ENCODE assay signal across 8 cellular contexts in genomic region chr1:209827384-209828261, GRCh38. TPM values are rescaled to one million over a fixed set of nuclear protein-coding genes. Genes with fewer than 3 reads are reported as not detected.
DNase-seq lines count a peak whose midpoint lies in the region; ATAC-seq and TF ChIP-seq lines count a peak whose summit lies in the region.

UTP25 (plus strand) TSS chr1:209827972; CDS start chr1:209828064, 92 bp downstream.

- H3K4me3 ChIP-seq in right atrium auricular region (peak within 1 kb of the TSS; percentile 68 to 88), psoas muscle (peak within 1 kb of the TSS; percentile 79), uterus (peak within 1 kb of the TSS; percentile 56 to 79)

- TF ChIP-seq CTCF in right atrium auricular region (IDR thresholded peaks at IDR 0.05) (peak; percentile 49 to 84), psoas muscle (IDR thresholded peaks at IDR 0.05) (peak; percentile 57), uterus (IDR thresholded peaks at IDR 0.05) (peak; percentile 70 to 87 (median 78))

- H3K36me3 Mint-ChIP-seq in T-helper 1 cell treated with Interleukin-12 subunit alpha and Interleukin-12 subunit beta and Interleukin-4 antibody, amounts not matched to agents 30 μg/mL and 1 μg/mL, for 36 hours (ENCODE audit: low read depth), result peaks cover 12% of the 10 kb centered on the region

- no peaks in the 10 kb centered on the region for H3K9me3 Mint-ChIP-seq in T-helper 1 cell treated with Interleukin-12 subunit alpha and Interleukin-12 subunit beta and Interleukin-4 antibody, amounts not matched to agents 30 μg/mL and 1 μg/mL, for 36 hours

- peak within 1 kb of the TSS; percentile 87 for H3K27ac Mint-ChIP-seq in T-helper 1 cell treated with Interleukin-12 subunit alpha and Interleukin-12 subunit beta and Interleukin-4 antibody, amounts not matched to agents 30 μg/mL and 1 μg/mL, for 36 hours

- TF ChIP-seq POLR2A in GM15510 (IDR thresholded peaks at IDR 0.05; ENCODE audit: borderline replicate concordance, extremely low read depth, insufficient read length) (peak; percentile 76), uterus (IDR thresholded peaks at IDR 0.05) (peak in 1 of 2 donors; percentile 43)

- H3K27me3 ChIP-seq in right atrium auricular region (no peaks in the 10 kb centered on the region), psoas muscle (ENCODE audit: insufficient read depth in 3 of 3, low read length in 2 of 3) (peaks cover 0 to 4% (median 0%) of the 10 kb centered on the region in 3 donors), uterus (no peaks in the 10 kb centered on the region)

- peak within 1 kb of the TSS; percentile 94 for H3K4me3 Mint-ChIP-seq in T-helper 1 cell treated with Interleukin-12 subunit alpha and Interleukin-12 subunit beta and Interleukin-4 antibody, amounts not matched to agents 30 μg/mL and 1 μg/mL, for 36 hours

- DNase-seq in NCI-H1694 (lab: John Stamatoyannopoulos, UW) (peak; percentile 98), amygdala (lab: John Stamatoyannopoulos, UW) (peak; percentile 35 to 95 (median 84)), right atrium auricular region (ENCODE audit: low spot score) (peak; percentile 94), psoas muscle (peak; percentile 91 to 95), uterus (peak; percentile 92 to 95)

- intact Hi-C loops in psoas muscle (cut with DNase I), result no loop called here
- intact Hi-C loops in uterus (cut with DNase I; ENCODE audit: low total_unique reads), result no loop called here

- peaks cover 38% of the 10 kb centered on the region for H3K4me1 Mint-ChIP-seq in T-helper 1 cell treated with Interleukin-12 subunit alpha and Interleukin-12 subunit beta and Interleukin-4 antibody, amounts not matched to agents 30 μg/mL and 1 μg/mL, for 36 hours (ENCODE audit: low read depth)

- ATAC-seq in HG02885 (IDR thresholded peaks at IDR 0.05; ENCODE audit: poor library complexity, unreplicated experiment) (peak; percentile 92), psoas muscle (peak; percentile 96 to 97 (median 97))

- peaks cover 11% of the 10 kb centered on the region for H3K27me3 Mint-ChIP-seq in T-helper 1 cell treated with Interleukin-12 subunit alpha and Interleukin-12 subunit beta and Interleukin-4 antibody, amounts not matched to agents 30 μg/mL and 1 μg/mL, for 36 hours (ENCODE audit: low read depth)

- H3K4me1 ChIP-seq in right atrium auricular region (peaks cover 0 to 25% of the 10 kb centered on the region in 2 donors), psoas muscle (no peaks in the 10 kb centered on the region), uterus (peaks cover 0 to 5% of the 10 kb centered on the region in 2 donors)

- WGBS in psoas muscle, 3 donors, result 23 to 26% (median 25%) methylated on average over 51 of the region's 51 CpGs

- H3K27ac ChIP-seq in right atrium auricular region (peak within 1 kb of the TSS; percentile 70 to 73), psoas muscle (peak within 1 kb of the TSS; percentile 77), uterus (peak within 1 kb of the TSS; percentile 59 to 77)

- H3K9me3 ChIP-seq in right atrium auricular region (no peaks in the 10 kb centered on the region), psoas muscle (no peaks in the 10 kb centered on the region), uterus (no peaks in the 10 kb centered on the region)

- H3K36me3 ChIP-seq in right atrium auricular region, result peaks cover 19% of the 10 kb centered on the region
- peaks cover 0 to 21% of the 10 kb centered on the region in 2 donors for H3K36me3 ChIP-seq in psoas muscle (ENCODE audit: insufficient read depth in 1 of 2, low read depth in 1 of 2)
- H3K36me3 ChIP-seq in uterus, result no peaks in the 10 kb centered on the region

RNA-seq across cellular contexts. Expression of gene UTP25, which starts in this region (rescaled TPM):
- total RNA-seq in right atrium auricular region (1 to 10 TPM; 2.8 to 3.9 TPM), psoas muscle (1 to 10 TPM; 3.2 to 5.4 (median 4.2) TPM), uterus (10 to 100 TPM in 2 of 4 donors, 1 to 10 TPM in 2; 6.8 to 12.4 (median 8.8) TPM)
- polyA plus RNA-seq in psoas muscle, result 1 to 10 TPM; 1.9 to 5.2 (median 3.9) TPM

Comparison
In these comparisons a context has a peak if more than half of its experiments do, and no peak if none do; other contexts are left out.
1. Peak in every context shown above with its lines: DNase-seq, ATAC-seq, H3K4me3 ChIP-seq and H3K27ac ChIP-seq.